ENCODE assay signal across 2 cellular contexts in the genomic region with DNA sequence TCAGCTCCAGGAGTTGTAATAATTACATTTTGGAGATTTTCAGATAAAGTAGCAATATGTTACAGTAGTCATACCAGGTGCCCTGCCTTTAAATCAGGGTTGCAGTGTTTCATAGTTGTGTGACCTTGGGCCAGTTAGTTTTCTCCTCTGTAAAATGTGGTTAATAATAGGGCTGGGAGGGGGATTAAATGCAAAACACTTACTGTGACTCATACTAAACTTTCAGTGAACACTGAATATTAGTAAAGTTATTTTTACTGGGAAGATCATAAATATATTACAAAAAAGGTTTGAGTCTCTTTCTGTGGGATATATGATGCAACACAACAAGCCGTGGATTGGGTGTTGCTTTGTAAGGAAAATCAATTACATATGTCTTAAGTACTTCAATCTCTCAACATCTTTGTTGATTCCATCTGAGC.
TF ChIP-seq lines count a peak whose summit lies in the region.

No MANE protein-coding gene starts in this region.

TF ChIP-seq in GM23338, 12 proteins besides CTCF, POLR2A, EP300 and RAD21:
- TF ChIP-seq, protein P1, sequence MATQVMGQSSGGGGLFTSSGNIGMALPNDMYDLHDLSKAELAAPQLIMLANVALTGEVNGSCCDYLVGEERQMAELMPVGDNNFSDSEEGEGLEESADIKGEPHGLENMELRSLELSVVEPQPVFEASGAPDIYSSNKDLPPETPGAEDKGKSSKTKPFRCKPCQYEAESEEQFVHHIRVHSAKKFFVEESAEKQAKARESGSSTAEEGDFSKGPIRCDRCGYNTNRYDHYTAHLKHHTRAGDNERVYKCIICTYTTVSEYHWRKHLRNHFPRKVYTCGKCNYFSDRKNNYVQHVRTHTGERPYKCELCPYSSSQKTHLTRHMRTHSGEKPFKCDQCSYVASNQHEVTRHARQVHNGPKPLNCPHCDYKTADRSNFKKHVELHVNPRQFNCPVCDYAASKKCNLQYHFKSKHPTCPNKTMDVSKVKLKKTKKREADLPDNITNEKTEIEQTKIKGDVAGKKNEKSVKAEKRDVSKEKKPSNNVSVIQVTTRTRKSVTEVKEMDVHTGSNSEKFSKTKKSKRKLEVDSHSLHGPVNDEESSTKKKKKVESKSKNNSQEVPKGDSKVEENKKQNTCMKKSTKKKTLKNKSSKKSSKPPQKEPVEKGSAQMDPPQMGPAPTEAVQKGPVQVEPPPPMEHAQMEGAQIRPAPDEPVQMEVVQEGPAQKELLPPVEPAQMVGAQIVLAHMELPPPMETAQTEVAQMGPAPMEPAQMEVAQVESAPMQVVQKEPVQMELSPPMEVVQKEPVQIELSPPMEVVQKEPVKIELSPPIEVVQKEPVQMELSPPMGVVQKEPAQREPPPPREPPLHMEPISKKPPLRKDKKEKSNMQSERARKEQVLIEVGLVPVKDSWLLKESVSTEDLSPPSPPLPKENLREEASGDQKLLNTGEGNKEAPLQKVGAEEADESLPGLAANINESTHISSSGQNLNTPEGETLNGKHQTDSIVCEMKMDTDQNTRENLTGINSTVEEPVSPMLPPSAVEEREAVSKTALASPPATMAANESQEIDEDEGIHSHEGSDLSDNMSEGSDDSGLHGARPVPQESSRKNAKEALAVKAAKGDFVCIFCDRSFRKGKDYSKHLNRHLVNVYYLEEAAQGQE (IDR thresholded peaks at IDR 0.05; ENCODE audit: unreplicated experiment): no peak
- no peak for TF ChIP-seq EZH2phosphoT487 (IDR thresholded peaks at IDR 0.05; ENCODE audit: unreplicated experiment)

TF ChIP-seq in K562, 482 proteins besides CTCF, POLR2A, EP300 and RAD21:
- TF ChIP-seq CEBPG (CRISPR knock-in tag; IDR thresholded peaks at IDR 0.05) (no peak), CEBPG (tag; conservative IDR thresholded peaks at IDR 0.05 in 1 of 2, IDR thresholded peaks at IDR 0.05 in 1 of 2) (0 out of 4 replicates have a peak, but pooled peaks have one; percentile 8 to 34), ZSCAN32 (CRISPR knock-in tag; IDR thresholded peaks at IDR 0.05) (no peak)
